12 cellular contexts compared by ENCODE assay signal in genomic region chr2:240467659-240468299, GRCh38. TPM values are rescaled to one million over a fixed set of nuclear protein-coding genes. Genes with fewer than 3 reads are reported as not detected.
DNase-seq lines count a peak whose midpoint lies in the region; ATAC-seq, FAIRE-seq and TF ChIP-seq lines count a peak whose summit lies in the region.
"Had no signal": no experiment of that assay in that cellular context is flagged by ENCODE, and none has a peak within 500 bp of the region (broad histone marks: within the 10 kb centered on the region; RNA-seq: fewer than 3 reads in every experiment).

No MANE protein-coding gene starts in this region.

- H3K9me3 ChIP-seq in Caco-2, result no peaks in the 10 kb centered on the region
- no peaks in the 10 kb centered on the region for H3K9me3 ChIP-seq in HCT116 (ENCODE audit: control insufficient read depth in 1 of 2, insufficient read depth in 1 of 2, low read depth in 1 of 2, low read length in 2 of 2)
- no peaks in the 10 kb centered on the region for H3K9me3 ChIP-seq in endothelial cell of umbilical vein (replicated peaks; ENCODE audit: control insufficient read depth, insufficient read depth, low read length)
- H3K9me3 ChIP-seq in pancreas, result no peaks in the 10 kb centered on the region

- H3K9ac ChIP-seq in HCT116 (ENCODE audit: low read length) (no peak overlapping the region), endothelial cell of umbilical vein (replicated peaks; ENCODE audit: extremely low read depth, insufficient read depth, low read length) (no peak overlapping the region)

- CTCF ChIA-PET in Caco-2 (lab: Charles Lee), result no interaction called here
- CTCF ChIA-PET in HCT116 (lab: Charles Lee), result no interaction called here
- CTCF ChIA-PET in endothelial cell of umbilical vein (lab: Charles Lee), result no interaction called here

- TF ChIP-seq CTCF in Caco-2 (IDR thresholded peaks at IDR 0.05; ENCODE audit: insufficient read depth in 1 of 2, low read depth in 1 of 2, low read length in 1 of 2, severe bottlenecking in 1 of 2, unreplicated experiment in 1 of 2), result no peak
- no peak for TF ChIP-seq CTCF in HCT116 (IDR thresholded peaks at IDR 0.05 in 2 of 3, conservative IDR thresholded peaks at IDR 0.05 in 1 of 3; ENCODE audit: borderline replicate concordance in 1 of 3, insufficient read depth in 1 of 3, low read depth in 2 of 3, low read length in 2 of 3)
- no peak for TF ChIP-seq CTCF in endothelial cell of umbilical vein (IDR thresholded peaks at IDR 0.05; ENCODE audit: extremely low read depth in 1 of 2, insufficient read depth in 1 of 2, low read depth in 1 of 2, low read length in 2 of 2)
- no peak for TF ChIP-seq CTCF in pancreas (IDR thresholded peaks at IDR 0.05)

- no peak overlapping the region for H3K27ac Mint-ChIP-seq in Caco-2 (ENCODE audit: unreplicated experiment)
- H3K27ac Mint-ChIP-seq: activated naive CD8-positive, alpha-beta T cell treated with anti-CD3 and anti-CD28 coated beads, Interleukin-2, amount 10 ng/mL, durations not matched to agents 7 days and 5 days; naive B cell had no signal

- no peaks in the 10 kb centered on the region for H3K4me1 Mint-ChIP-seq in Caco-2 (ENCODE audit: low read depth, unreplicated experiment)

- H3K4me2 ChIP-seq in HCT116 (ENCODE audit: low read length), result no peak overlapping the region
- no peak overlapping the region for H3K4me2 ChIP-seq in endothelial cell of umbilical vein (ENCODE audit: insufficient read depth, low read length)

- H3K4me1 ChIP-seq in Caco-2 (no peaks in the 10 kb centered on the region), HCT116 (ENCODE audit: control insufficient read depth in 1 of 2, insufficient read depth in 2 of 2, low read length in 2 of 2) (no peaks in the 10 kb centered on the region), endothelial cell of umbilical vein (ENCODE audit: control insufficient read depth, extremely low read depth, insufficient read depth, low read length) (no peaks in the 10 kb centered on the region), pancreas (no peaks in the 10 kb centered on the region)

- dilution Hi-C loops in endothelial cell of umbilical vein (cut with MboI; ENCODE audit: extremely low pct_ligation_motif_present, low sequenced_read_pairs), result no loop called here

- no peaks in the 10 kb centered on the region for H3K9me3 Mint-ChIP-seq in Caco-2 (ENCODE audit: unreplicated experiment)
- H3K9me3 Mint-ChIP-seq: activated naive CD8-positive, alpha-beta T cell treated with anti-CD3 and anti-CD28 coated beads, Interleukin-2, amount 10 ng/mL, durations not matched to agents 7 days and 5 days had no signal

- peak; percentile 36 for ATAC-seq in HCT116
- ATAC-seq in pancreas, result peak in 2 of 4 donors; percentile 3 to 4
- no peak for ATAC-seq in GM21526 (IDR thresholded peaks at IDR 0.05; ENCODE audit: low FRiP score, unreplicated experiment)

- TF ChIP-seq POLR2A in HCT116 (IDR thresholded peaks at IDR 0.05; ENCODE audit: borderline replicate concordance, extremely low read depth, insufficient read depth, insufficient read length) (no peak), endothelial cell of umbilical vein (IDR thresholded peaks at IDR 0.05; ENCODE audit: low read depth, low read length) (no peak)

- H3K36me3 ChIP-seq in Caco-2 (ENCODE audit: control insufficient read depth, insufficient read depth, low read length), result no peaks in the 10 kb centered on the region; the same call in none of the 2 replicates
- H3K36me3 ChIP-seq in HCT116 (ENCODE audit: control insufficient read depth in 1 of 2, insufficient read depth in 2 of 2, low read length in 2 of 2), result peaks cover 0 to 15% of the 10 kb centered on the region in 2 experiments; a peak in 2 of 4 replicates
- no peaks in the 10 kb centered on the region for H3K36me3 ChIP-seq in endothelial cell of umbilical vein (ENCODE audit: control insufficient read depth in 2 of 2, extremely low read depth in 1 of 2, insufficient read depth in 2 of 2, low read length in 2 of 2)
- no peaks in the 10 kb centered on the region for H3K36me3 ChIP-seq in pancreas

- H3K27ac ChIP-seq in HCT116 (ENCODE audit: low read depth, low read length) (no peak overlapping the region), endothelial cell of umbilical vein (ENCODE audit: insufficient read depth, low read depth, low read length) (no peak overlapping the region), pancreas (no peak overlapping the region)

- intact Hi-C loops in Caco-2 (cut with micrococcal nuclease; ENCODE audit: unreplicated experiment), result no loop called here
- intact Hi-C loops in HCT116 (cut with micrococcal nuclease), result no loop called here
- intact Hi-C loops in endothelial cell of umbilical vein (cut with micrococcal nuclease), result no loop called here
- intact Hi-C loops in pancreas (cut with DNase I), result no loop called here

- BruUV-seq in Caco-2 (replicated peaks; lab: Mats Ljungman, UMichigan) (TSS peak; percentile 46), HCT116 (replicated peaks; lab: Mats Ljungman, UMichigan) (no TSS peak), endothelial cell of umbilical vein (replicated peaks; lab: Mats Ljungman, UMichigan) (TSS peak; percentile 53)

- FAIRE-seq in endothelial cell of umbilical vein (lab: Jason Lieb, UNC) (no peak), pancreas (lab: Jason Lieb, UNC) (no peak)

- H2AFZ ChIP-seq in HCT116 (ENCODE audit: low read depth, low read length, poor library complexity, severe bottlenecking) (no peak overlapping the region), endothelial cell of umbilical vein (ENCODE audit: low read depth, low read length) (no peak overlapping the region)

- no peaks in the 10 kb centered on the region for H3K9me1 ChIP-seq in endothelial cell of umbilical vein (replicated peaks; ENCODE audit: control insufficient read depth, extremely low read depth, insufficient read depth, low read length)

- DNase-seq in Caco-2, result peak in 1 of 2 experiments; percentile 19
- no peak for DNase-seq in HCT116 (ENCODE audit: low read depth, low spot score)
- no peak for DNase-seq in endothelial cell of umbilical vein (ENCODE audit: low read depth, low spot score)
- peak in 5 of 6 donors; percentile 1 to 50 (median 16) for DNase-seq in pancreas
- no peak for DNase-seq in HT-29 (ENCODE audit: low spot score)
- DNase-seq in NCI-H345 (lab: John Stamatoyannopoulos, UW), result no peak
- DNase-seq in HCEC 1CT, result no peak
- DNase-seq: activated naive CD8-positive, alpha-beta T cell treated with anti-CD3 and anti-CD28 coated beads, Interleukin-2, amount 10 ng/mL, durations not matched to agents 7 days and 5 days; effector memory CD4-positive, alpha-beta T cell; naive B cell; NCI-H2227 treated with DMSO at 0.1 percent for 48 hours had no signal

- no peaks in the 10 kb centered on the region for H3K79me2 ChIP-seq in HCT116 (ENCODE audit: insufficient read depth, low read length)
- H3K79me2 ChIP-seq in endothelial cell of umbilical vein (ENCODE audit: control insufficient read depth, insufficient read depth, low read length), result no peaks in the 10 kb centered on the region

- H3K4me3 Mint-ChIP-seq in Caco-2 (ENCODE audit: unreplicated experiment), result no peak overlapping the region
- H3K4me3 Mint-ChIP-seq: activated naive CD8-positive, alpha-beta T cell treated with anti-CD3 and anti-CD28 coated beads, Interleukin-2, amount 10 ng/mL, durations not matched to agents 7 days and 5 days; naive B cell had no signal

- RAD21 ChIA-PET in HCT116 (lab: Charles Lee; ENCODE audit: low non-redundant PET in 1 of 2, low total read pairs in 2 of 2, uncharacterized antibody in 2 of 2, unreplicated experiment in 2 of 2), result interaction anchor here in 1 of 2 experiments (0.7 kb wide), 1 partner anchor 235 kb away, joined by 3 read pairs; no protein-coding TSS in a partner anchor

- H3K27me3 ChIP-seq in Caco-2 (replicated peaks; ENCODE audit: control insufficient read depth, insufficient read depth, low read length) (no peaks in the 10 kb centered on the region), HCT116 (ENCODE audit: insufficient read depth, low read length) (no peaks in the 10 kb centered on the region), endothelial cell of umbilical vein (ENCODE audit: control insufficient read depth in 2 of 2, insufficient read depth in 2 of 2, low read length in 2 of 2) (no peaks in the 10 kb centered on the region), pancreas (no peaks in the 10 kb centered on the region)

- TF ChIP-seq RAD21 in HCT116 (IDR thresholded peaks at IDR 0.05; ENCODE audit: low read depth), result no peak

- H3K27me3 Mint-ChIP-seq in Caco-2 (ENCODE audit: insufficient read depth, unreplicated experiment), result no peaks in the 10 kb centered on the region
- H3K27me3 Mint-ChIP-seq: activated naive CD8-positive, alpha-beta T cell treated with anti-CD3 and anti-CD28 coated beads, Interleukin-2, amount 10 ng/mL, durations not matched to agents 7 days and 5 days; naive B cell had no signal

- POLR2A ChIA-PET in Caco-2 (lab: Charles Lee) (no interaction called here), HCT116 (lab: Charles Lee) (no interaction called here), endothelial cell of umbilical vein (lab: Charles Lee) (no interaction called here)

- H3K9me2 ChIP-seq in HCT116 (ENCODE audit: insufficient read depth), result no peaks in the 10 kb centered on the region

- H4K20me1 ChIP-seq in HCT116 (ENCODE audit: insufficient read depth) (no peaks in the 10 kb centered on the region), endothelial cell of umbilical vein (replicated peaks; ENCODE audit: control insufficient read depth, extremely low read depth, insufficient read depth, low read length) (no peaks in the 10 kb centered on the region)

- H3K4me3 ChIP-seq in Caco-2 (ENCODE audit: low read depth, low read length) (no peak overlapping the region), HCT116 (replicated peaks in 1 of 2; ENCODE audit: low read depth in 1 of 2, low read length in 2 of 2) (no peak overlapping the region), endothelial cell of umbilical vein (replicated peaks in 1 of 3; ENCODE audit: insufficient read depth in 1 of 3, low read depth in 1 of 3, low read length in 3 of 3) (no peak overlapping the region), pancreas (no peak overlapping the region)

- H3K36me3 Mint-ChIP-seq in Caco-2 (ENCODE audit: insufficient read depth, unreplicated experiment), result peaks cover 7% of the 10 kb centered on the region

- 86 to 89% methylated on average over 20 to 22 of the region's 22 CpGs for WGBS in pancreas, 2 donors

RNA-seq across cellular contexts. Expression of gene GPC1, which starts 32.3 kb away (rescaled TPM):
- total RNA-seq in Caco-2 (2022) (39.9 and 45.2 TPM in 2 replicates), HCT116 (2021; ENCODE audit: unreplicated experiment) (79.1 TPM), endothelial cell of umbilical vein (23.9 and 31.1 TPM in 2 replicates), pancreas (10 to 100 TPM; 11.7 to 37.6 (median 16.3) TPM)
- polyA plus RNA-seq in HCT116 (2012), result 53.8 and 67.7 TPM in 2 replicates
- polyA plus RNA-seq in endothelial cell of umbilical vein (9.6 and 10.4 TPM in 2 replicates), pancreas (10 to 100 TPM; 23.2 to 27.5 TPM)
- 7.1 and 9.7 TPM in 2 replicates for polyA plus RNA-seq in endothelial cell of umbilical vein (2011; cell fraction: cytosol; rRNA removed)
- polyA plus RNA-seq in endothelial cell of umbilical vein (2011; cell fraction: nucleus; rRNA removed), result 8.2 and 9.6 TPM in 2 replicates
- polyA plus RNA-seq in endothelial cell of umbilical vein (2012), result 12.5 and 15.5 TPM in 2 replicates
- polyA minus RNA-seq in endothelial cell of umbilical vein, result 5.2 and 6.3 TPM in 2 replicates
- polyA minus RNA-seq in endothelial cell of umbilical vein (2011; cell fraction: cytosol; rRNA and poly(A)+ RNA removed), result 49.9 TPM
- 3.1 and 5.9 TPM in 2 replicates for polyA minus RNA-seq in endothelial cell of umbilical vein (2011; cell fraction: nucleus; rRNA and poly(A)+ RNA removed)
- total RNA-seq in HT-29 (2014; rRNA removed; shearing (Covaris generic)), result 9.9 and 12.3 TPM in 2 replicates

Comparison
In these comparisons a context has a peak if more than half of its experiments do, and no peak if none do; other contexts are left out.
1. DNase-seq: peak in pancreas (5 of 6); none in HCT116 (single experiment), endothelial cell of umbilical vein (single experiment), HT-29 (single experiment), NCI-H345 (single experiment) and HCEC 1CT (single experiment).